1 cellular context compared by ENCODE assay signal in genomic region chr14:67961676-67962075, GRCh38.
TF ChIP-seq lines count a peak whose summit lies in the region.

No MANE protein-coding gene starts in this region.

TF ChIP-seq in IMR-90, 13 proteins besides CTCF, POLR2A, EP300 and RAD21:
- TF ChIP-seq CEBPB (IDR thresholded peaks at IDR 0.05; ENCODE audit: low read depth, low read length) (no peak), BHLHE40 (IDR thresholded peaks at IDR 0.05; ENCODE audit: low read depth, low read length) (no peak), SMC3 (IDR thresholded peaks at IDR 0.05; ENCODE audit: low read depth, low read length) (no peak), RCOR1 (IDR thresholded peaks at IDR 0.05; ENCODE audit: insufficient replicate concordance, low read length) (no peak), MAFK (IDR thresholded peaks at IDR 0.05; ENCODE audit: low read depth, low read length) (peak; percentile 54; the same call in 1 of the 2 replicates), USF2 (IDR thresholded peaks at IDR 0.05; ENCODE audit: low read depth, low read length) (no peak), CHD1 (IDR thresholded peaks at IDR 0.05; ENCODE audit: low read depth, low read length) (no peak)
